ENCODE assay signal across 14 cellular contexts in the genomic region with DNA sequence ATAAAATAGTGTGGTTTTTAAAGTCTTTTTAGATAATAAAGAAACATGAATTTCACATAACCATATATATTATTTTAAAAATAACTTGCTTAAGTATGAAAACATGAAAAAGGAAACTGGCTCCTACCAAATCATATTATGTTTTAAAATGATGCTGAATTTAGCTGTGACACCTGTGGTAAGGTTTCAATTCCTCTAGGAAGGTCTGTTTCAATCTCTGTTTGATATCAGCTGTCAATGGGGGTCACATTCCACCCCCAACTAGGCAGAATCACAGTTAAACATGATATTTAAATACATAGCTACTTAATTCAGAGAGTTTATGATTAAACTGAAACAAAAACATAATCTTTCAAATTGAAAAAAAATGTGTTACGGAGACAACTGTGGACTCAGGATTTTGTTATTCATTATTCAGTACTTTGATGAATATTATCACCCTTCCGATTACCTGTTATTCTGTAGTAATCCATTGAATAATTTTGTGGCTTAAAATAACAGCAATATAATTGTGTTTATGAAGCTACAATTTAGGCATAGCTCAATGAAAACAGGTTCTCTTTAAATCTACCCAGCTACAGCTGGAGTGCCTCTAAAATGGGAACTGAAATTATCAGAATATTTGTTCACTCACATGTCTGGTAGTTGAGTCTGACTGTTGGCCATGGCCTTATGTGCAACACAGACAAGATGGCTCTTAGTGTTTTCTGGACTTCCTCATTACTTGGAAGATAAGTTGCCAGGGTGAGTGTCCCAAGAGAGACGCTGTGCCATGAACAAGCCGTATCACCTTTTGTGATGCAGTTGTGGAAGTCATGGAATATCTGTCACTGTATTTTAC.
DNase-seq lines count a peak whose midpoint lies in the region; ATAC-seq and TF ChIP-seq lines count a peak whose summit lies in the region.
"Had no signal": no experiment of that assay in that cellular context is flagged by ENCODE, and none has a peak within 500 bp of the region (broad histone marks: within the 10 kb centered on the region; RNA-seq: fewer than 3 reads in every experiment).

No MANE protein-coding gene starts in this region.

- no peaks in the 10 kb centered on the region for H3K36me3 Mint-ChIP-seq in nephron progenitor cell (ENCODE audit: low read depth)
- H3K36me3 Mint-ChIP-seq: activated naive CD4-positive, alpha-beta T cell treated with anti-CD3 and anti-CD28 coated beads, Interleukin-2, amount 50 U/mL, for 24 hours; immature natural killer cell had no signal

- no peak overlapping the region for H3K27ac Mint-ChIP-seq in nephron progenitor cell
- H3K27ac Mint-ChIP-seq: activated naive CD4-positive, alpha-beta T cell treated with anti-CD3 and anti-CD28 coated beads, Interleukin-2, amount 50 U/mL, for 24 hours; immature natural killer cell had no signal

- no peak for TF ChIP-seq POLR2A in NB4 (IDR thresholded peaks at IDR 0.05; ENCODE audit: extremely low read depth, insufficient read length)

- H3K9me3 Mint-ChIP-seq in nephron progenitor cell, result no peaks in the 10 kb centered on the region

- no peaks in the 10 kb centered on the region for H3K27me3 Mint-ChIP-seq in nephron progenitor cell (ENCODE audit: low read depth, poor library complexity)
- H3K27me3 Mint-ChIP-seq: activated naive CD4-positive, alpha-beta T cell treated with anti-CD3 and anti-CD28 coated beads, Interleukin-2, amount 50 U/mL, for 24 hours had no signal

- no peaks in the 10 kb centered on the region for H3K4me1 Mint-ChIP-seq in nephron progenitor cell
- H3K4me1 Mint-ChIP-seq: activated naive CD4-positive, alpha-beta T cell treated with anti-CD3 and anti-CD28 coated beads, Interleukin-2, amount 50 U/mL, for 24 hours; immature natural killer cell had no signal

- ATAC-seq in GM18499 (IDR thresholded peaks at IDR 0.05; ENCODE audit: insufficient read depth, unreplicated experiment) (peak; percentile 95), GM19468 (IDR thresholded peaks at IDR 0.05; ENCODE audit: extremely low read depth, unreplicated experiment) (peak; percentile 88), HG03025 (IDR thresholded peaks at IDR 0.05; ENCODE audit: low FRiP score, unreplicated experiment) (peak; percentile 96)

- no peak overlapping the region for H3K4me3 ChIP-seq in NB4 (ENCODE audit: low read depth, low read length)
- H3K4me3 ChIP-seq: BLaER1, testis had no signal

- peak; percentile 1 for DNase-seq in NB4 (ENCODE audit: low read depth)
- no peak for DNase-seq in nephron progenitor cell
- DNase-seq in activated effector memory CD4-positive, alpha-beta T cell treated with Interleukin-2 at 50 U/mL for 16 hours, result no peak
- no peak for DNase-seq in cerebellar cortex (ENCODE audit: low spot score)
- no peak for DNase-seq in stimulated activated CD4-positive, alpha-beta T cell treated with anti-CD3 and anti-CD28 coated beads, Interleukin-4, amount 100 ng/mL, for 1 hour
- DNase-seq: immature natural killer cell; KG1; stimulated activated CD4-positive, alpha-beta T cell treated with anti-CD3 and anti-CD28 coated beads, Interleukin-4, amount 100 ng/mL, for 24 hours; testis had no signal

- H3K4me3 Mint-ChIP-seq in nephron progenitor cell, result no peak overlapping the region
- H3K4me3 Mint-ChIP-seq: activated naive CD4-positive, alpha-beta T cell treated with anti-CD3 and anti-CD28 coated beads, Interleukin-2, amount 50 U/mL, for 24 hours; immature natural killer cell had no signal

- TF ChIP-seq CTCF in NB4 (IDR thresholded peaks at IDR 0.05; ENCODE audit: low read depth, low read length) (no peak), nephron progenitor cell (IDR thresholded peaks at IDR 0.05) (no peak)
